ENCODE assay signal across 1 cellular context in genomic region chr1:15110128-15110866, GRCh38.
TF ChIP-seq lines count a peak whose summit lies in the region.

No MANE protein-coding gene starts in this region.

TF ChIP-seq in GM23338, 12 proteins besides CTCF, POLR2A, EP300 and RAD21 (continued from another document):
- TF ChIP-seq REST (IDR thresholded peaks at IDR 0.05; ENCODE audit: unreplicated experiment), result no peak
